In genomic region chr11:66510271-66510989, GRCh38 we compare ENCODE assay signal across 8 cellular contexts. TPM values are rescaled to one million over a fixed set of nuclear protein-coding genes. Genes with fewer than 3 reads are reported as not detected.
DNase-seq lines count a peak whose midpoint lies in the region; ATAC-seq and TF ChIP-seq lines count a peak whose summit lies in the region.

BBS1 (plus strand) TSS chr11:66510635; CDS start chr11:66510660, 25 bp downstream.

- H3K4me1 Mint-ChIP-seq in Caco-2 (ENCODE audit: low read depth, unreplicated experiment) (peaks cover 8% of the 10 kb centered on the region), nephron (peaks cover 14% of the 10 kb centered on the region)
- H3K4me1 Mint-ChIP-seq in activated T-helper 2 cell treated with anti-CD3 and anti-CD28 coated beads, Interferon-gamma antibody, Interleukin-2, Interleukin-4, amounts not matched to agents 10 μg/mL and 5 μg/mL and 100 μg/mL, durations not matched to agents 14 hours and 24 hours and 36 hours (ENCODE audit: low read depth), result peaks cover 10% of the 10 kb centered on the region

- no peaks in the 10 kb centered on the region for H3K9me3 ChIP-seq in Caco-2

- peak within 1 kb of the TSS; percentile 97 for H2AFZ ChIP-seq in KMS-11 (ENCODE audit: low read depth)

- BruUV-seq in Caco-2 (replicated peaks; lab: Mats Ljungman, UMichigan), result no TSS peak

- peak; percentile 74 for ATAC-seq in GM21526 (IDR thresholded peaks at IDR 0.05; ENCODE audit: low FRiP score, unreplicated experiment)

- H3K9me3 Mint-ChIP-seq in Caco-2 (ENCODE audit: unreplicated experiment), result no peaks in the 10 kb centered on the region
- no peaks in the 10 kb centered on the region for H3K9me3 Mint-ChIP-seq in activated T-helper 2 cell treated with anti-CD3 and anti-CD28 coated beads, Interferon-gamma antibody, Interleukin-2, Interleukin-4, amounts not matched to agents 10 μg/mL and 5 μg/mL and 100 μg/mL, durations not matched to agents 14 hours and 24 hours and 36 hours
- H3K9me3 Mint-ChIP-seq in nephron, result no peaks in the 10 kb centered on the region

- POLR2A ChIA-PET in Caco-2 (lab: Charles Lee), result interaction anchor here (0.6 to 1.4 kb wide), 4 partner anchors 30 to 168 kb away, joined by 4 to 6 read pairs (median 4); partner anchors contain the start of genes DPP3 and PELI3
- POLR2A ChIA-PET in RWPE1 (lab: Yijun Ruan, JAX; ENCODE audit: low non-redundant PET), result no interaction called here

- H3K4me1 ChIP-seq in Caco-2 (peaks cover 5% of the 10 kb centered on the region), KMS-11 (ENCODE audit: low read depth, poor library complexity, severe bottlenecking) (peaks cover 9% of the 10 kb centered on the region)

- no peak for TF ChIP-seq CTCF in Caco-2 (IDR thresholded peaks at IDR 0.05; ENCODE audit: insufficient read depth in 1 of 2, low read depth in 1 of 2, low read length in 1 of 2, severe bottlenecking in 1 of 2, unreplicated experiment in 1 of 2)
- no peak for TF ChIP-seq CTCF in KMS-11 (conservative IDR thresholded peaks at IDR 0.05; ENCODE audit: low read depth, low read length)
- TF ChIP-seq CTCF in RWPE1 (conservative IDR thresholded peaks at IDR 0.05; ENCODE audit: low read depth), result no peak
- no peak for TF ChIP-seq CTCF in fibroblast of pulmonary artery (IDR thresholded peaks at IDR 0.05; ENCODE audit: low read length, missing control alignments)
- no peak for TF ChIP-seq CTCF in nephron (IDR thresholded peaks at IDR 0.05; ENCODE audit: unreplicated experiment in 3 of 3)

- H3K36me3 Mint-ChIP-seq in Caco-2 (ENCODE audit: insufficient read depth, unreplicated experiment) (peaks cover 19% of the 10 kb centered on the region), nephron (ENCODE audit: low read depth) (peaks cover 20% of the 10 kb centered on the region)
- peaks cover 23% of the 10 kb centered on the region for H3K36me3 Mint-ChIP-seq in activated T-helper 2 cell treated with anti-CD3 and anti-CD28 coated beads, Interferon-gamma antibody, Interleukin-2, Interleukin-4, amounts not matched to agents 10 μg/mL and 5 μg/mL and 100 μg/mL, durations not matched to agents 14 hours and 24 hours and 36 hours (ENCODE audit: low read depth)

- H3K36me3 ChIP-seq in Caco-2 (ENCODE audit: control insufficient read depth, insufficient read depth, low read length), result no peaks in the 10 kb centered on the region
- no peaks in the 10 kb centered on the region for H3K36me3 ChIP-seq in KMS-11 (ENCODE audit: insufficient read depth)

- H3K27me3 ChIP-seq in Caco-2 (replicated peaks; ENCODE audit: control insufficient read depth, insufficient read depth, low read length), result no peaks in the 10 kb centered on the region
- H3K27me3 ChIP-seq in KMS-11 (ENCODE audit: insufficient read depth, low read depth), result no peaks in the 10 kb centered on the region

- no peaks in the 10 kb centered on the region for H4K20me1 ChIP-seq in KMS-11 (ENCODE audit: insufficient read depth)

- H3K27ac ChIP-seq in KMS-11, result no peak within 1 kb of the TSS
- peak within 1 kb of the TSS; percentile 60 for H3K27ac ChIP-seq in RWPE1

- CTCF ChIA-PET in Caco-2 (lab: Charles Lee), result interaction anchor here (0.6 to 1.1 kb wide), 5 partner anchors 19 to 168 kb away, joined by 3 to 6 read pairs (median 4); partner anchors contain the start of genes CCDC87 and CCS
- CTCF ChIA-PET in RWPE1 (lab: Yijun Ruan, JAX), result interaction anchor here (0.5 to 0.7 kb wide), 2 partner anchors 35 to 127 kb away, joined by 3 to 4 read pairs; no protein-coding TSS in a partner anchor

- DNase-seq in Caco-2, result peak; percentile 94 to 96
- peak; percentile 90 for DNase-seq in RWPE1 (ENCODE audit: low spot score)
- peak; percentile 74 for DNase-seq in activated T-helper 2 cell treated with anti-CD3 and anti-CD28 coated beads, Interferon-gamma antibody, Interleukin-2, Interleukin-4, amounts not matched to agents 10 μg/mL and 5 μg/mL and 100 μg/mL, durations not matched to agents 14 hours and 24 hours and 36 hours (ENCODE audit: low spot score)
- DNase-seq in fibroblast of pulmonary artery (ENCODE audit: low read depth), result peak; percentile 81
- DNase-seq in stimulated activated naive CD4-positive, alpha-beta T cell treated with Interleukin-2 at 50 U/mL for 16 hours (lab: John Stamatoyannopoulos, UW), result peak; percentile 78

- intact Hi-C loops in Caco-2 (cut with micrococcal nuclease; ENCODE audit: unreplicated experiment), result loop anchor here (1.0 kb wide), 1 partner anchor 30 kb away; the partner anchor contains the start of gene DPP3
- intact Hi-C loops in activated T-helper 2 cell treated with anti-CD3 and anti-CD28 coated beads, Interferon-gamma antibody, Interleukin-2, Interleukin-4, amounts not matched to agents 10 μg/mL and 5 μg/mL and 100 μg/mL, durations not matched to agents 14 hours and 24 hours and 36 hours (cut with micrococcal nuclease), result no loop called here

- peak within 1 kb of the TSS; percentile 83 for H3K4me2 ChIP-seq in KMS-11

- H3K4me3 Mint-ChIP-seq in Caco-2 (ENCODE audit: unreplicated experiment) (peak within 1 kb of the TSS; percentile 97), nephron (peak within 1 kb of the TSS; percentile 93 to 95 (median 93))
- peak within 1 kb of the TSS; percentile 87 for H3K4me3 Mint-ChIP-seq in activated T-helper 2 cell treated with anti-CD3 and anti-CD28 coated beads, Interferon-gamma antibody, Interleukin-2, Interleukin-4, amounts not matched to agents 10 μg/mL and 5 μg/mL and 100 μg/mL, durations not matched to agents 14 hours and 24 hours and 36 hours (ENCODE audit: low read depth)

- H3K27me3 Mint-ChIP-seq in Caco-2 (ENCODE audit: insufficient read depth, unreplicated experiment) (no peaks in the 10 kb centered on the region), nephron (ENCODE audit: low read depth) (no peaks in the 10 kb centered on the region)
- H3K27me3 Mint-ChIP-seq in activated T-helper 2 cell treated with anti-CD3 and anti-CD28 coated beads, Interferon-gamma antibody, Interleukin-2, Interleukin-4, amounts not matched to agents 10 μg/mL and 5 μg/mL and 100 μg/mL, durations not matched to agents 14 hours and 24 hours and 36 hours (ENCODE audit: low read depth), result no peaks in the 10 kb centered on the region

- peak within 1 kb of the TSS; percentile 93 for H3K27ac Mint-ChIP-seq in Caco-2 (ENCODE audit: unreplicated experiment)
- H3K27ac Mint-ChIP-seq in activated T-helper 2 cell treated with anti-CD3 and anti-CD28 coated beads, Interferon-gamma antibody, Interleukin-2, Interleukin-4, amounts not matched to agents 10 μg/mL and 5 μg/mL and 100 μg/mL, durations not matched to agents 14 hours and 24 hours and 36 hours, result no peak within 1 kb of the TSS
- peak within 1 kb of the TSS; percentile 71 to 93 (median 77) for H3K27ac Mint-ChIP-seq in nephron

- peak within 1 kb of the TSS; percentile 14; the same call in 1 of the 2 replicates for H3K9ac ChIP-seq in KMS-11

- H3K4me3 ChIP-seq in Caco-2 (ENCODE audit: low read depth, low read length), result peak within 1 kb of the TSS; percentile 52
- H3K4me3 ChIP-seq in KMS-11 (IDR thresholded peaks at IDR 0.05; ENCODE audit: insufficient read depth, low read depth, low read length), result no peak within 1 kb of the TSS
- H3K4me3 ChIP-seq in fibroblast of pulmonary artery (replicated peaks; ENCODE audit: low read depth, low read length), result peak within 1 kb of the TSS; percentile 98

- peaks cover 6% of the 10 kb centered on the region for H3K79me2 ChIP-seq in KMS-11 (ENCODE audit: insufficient read depth, low read depth)

RNA-seq across cellular contexts. Expression of gene BBS1, which starts in this region (rescaled TPM):
- total RNA-seq in Caco-2 (2022), result 47.1 and 50.0 TPM in 2 replicates
- 12.6 and 14.9 TPM in 2 replicates for total RNA-seq in activated T-helper 2 cell treated with anti-CD3 and anti-CD28 coated beads, Interferon-gamma antibody, Interleukin-2, Interleukin-4, amounts not matched to agents 10 μg/mL and 5 μg/mL and 100 μg/mL, durations not matched to agents 14 hours and 24 hours and 36 hours
